1 cellular context compared by ENCODE assay signal in genomic region chr2:85939136-85939535, GRCh38.
TF ChIP-seq lines count a peak whose summit lies in the region.

No MANE protein-coding gene starts in this region.

TF ChIP-seq in HepG2, 621 proteins besides CTCF, POLR2A, EP300 and RAD21:
- no peak for TF ChIP-seq KLF15 (CRISPR knock-in tag; IDR thresholded peaks at IDR 0.05; ENCODE audit: borderline replicate concordance)
- no peak for TF ChIP-seq ZNF83 (CRISPR knock-in tag; IDR thresholded peaks at IDR 0.05; ENCODE audit: borderline replicate concordance)
- peak; percentile 42; the same call in 1 of the 2 replicates for TF ChIP-seq CEBPB (IDR thresholded peaks at IDR 0.05; ENCODE audit: borderline replicate concordance, low read depth, low read length)
- TF ChIP-seq ZNF678 (CRISPR knock-in tag; IDR thresholded peaks at IDR 0.05) = no peak
